ENCODE assay signal across 21 cellular contexts in genomic region chr3:195297446-195297845, GRCh38. TPM values are rescaled to one million over a fixed set of nuclear protein-coding genes. Genes with fewer than 3 reads are reported as not detected.
A peak's percentile ranks its signal among the peaks of the same experiment; 100 is the strongest.
DNase-seq lines count a peak whose midpoint lies in the region; ATAC-seq and TF ChIP-seq lines count a peak whose summit lies in the region.
"Had no signal": no experiment of that assay in that cellular context is flagged by ENCODE, and none has a peak within 500 bp of the region (broad histone marks: within the 10 kb centered on the region; RNA-seq: fewer than 3 reads in every experiment).

No MANE protein-coding gene starts in this region.

- no peak overlapping the region for H2BK15ac ChIP-seq in mesendoderm (replicated peaks; ENCODE audit: low read depth)

- no peaks in the 10 kb centered on the region for H3K4me1 ChIP-seq in mesendoderm (ENCODE audit: control insufficient read depth, low read depth, low read length)
- H3K4me1 ChIP-seq in colonic mucosa: no peaks in the 10 kb centered on the region
- H3K4me1 ChIP-seq: HAP-1, parathyroid adenoma, Peyer's patch had no signal

- no peak overlapping the region for H3K4me2 ChIP-seq in mesendoderm (ENCODE audit: low read length)

- no peak overlapping the region for H2AK5ac ChIP-seq in mesendoderm (ENCODE audit: low read length)

- H3K27me3 Mint-ChIP-seq in activated T-helper 2 cell treated with anti-CD3 and anti-CD28 coated beads, Interferon-gamma antibody, Interleukin-2, Interleukin-4, amounts not matched to agents 10 μg/mL and 5 μg/mL and 100 μg/mL, durations not matched to agents 14 hours and 24 hours and 36 hours (ENCODE audit: low read depth): no peaks in the 10 kb centered on the region
- H3K27me3 Mint-ChIP-seq: type B pancreatic cell had no signal

- no peak overlapping the region for H3K4me3 ChIP-seq in mesendoderm (ENCODE audit: low read length)
- H3K4me3 ChIP-seq in colonic mucosa: no peak overlapping the region
- H3K4me3 ChIP-seq: HAP-1, Peyer's patch, SK-N-MC had no signal

- intact Hi-C loops in activated T-helper 2 cell treated with anti-CD3 and anti-CD28 coated beads, Interferon-gamma antibody, Interleukin-2, Interleukin-4, amounts not matched to agents 10 μg/mL and 5 μg/mL and 100 μg/mL, durations not matched to agents 14 hours and 24 hours and 36 hours (cut with micrococcal nuclease): no loop called here
- intact Hi-C loops in colonic mucosa (cut with DNase I): no loop called here

- H3K9ac ChIP-seq in mesendoderm (ENCODE audit: low read length) (no peak overlapping the region), colonic mucosa (ENCODE audit: low read depth in 2 of 2, low read length in 2 of 2) (no peak overlapping the region)
- H3K9ac ChIP-seq: parathyroid adenoma had no signal

- peaks cover 45% of the 10 kb centered on the region for H3K36me3 Mint-ChIP-seq in activated T-helper 2 cell treated with anti-CD3 and anti-CD28 coated beads, Interferon-gamma antibody, Interleukin-2, Interleukin-4, amounts not matched to agents 10 μg/mL and 5 μg/mL and 100 μg/mL, durations not matched to agents 14 hours and 24 hours and 36 hours (ENCODE audit: low read depth)

- no peak overlapping the region for H3K4me3 Mint-ChIP-seq in activated T-helper 2 cell treated with anti-CD3 and anti-CD28 coated beads, Interferon-gamma antibody, Interleukin-2, Interleukin-4, amounts not matched to agents 10 μg/mL and 5 μg/mL and 100 μg/mL, durations not matched to agents 14 hours and 24 hours and 36 hours (ENCODE audit: low read depth)
- H3K4me3 Mint-ChIP-seq: type B pancreatic cell had no signal

- H3K23ac ChIP-seq in mesendoderm (ENCODE audit: low read length): no peak overlapping the region

- DNase-seq in NCI-H146 (lab: John Stamatoyannopoulos, UW) (peak; percentile 7), NCI-H146 treated with DMSO at 0.1 percent for 48 hours (lab: John Stamatoyannopoulos, UW; ENCODE audit: unreplicated experiment) (no peak), mesendoderm (peak; percentile 64), colonic mucosa (no peak)
- DNase-seq in activated T-helper 2 cell treated with anti-CD3 and anti-CD28 coated beads, Interferon-gamma antibody, Interleukin-2, Interleukin-4, amounts not matched to agents 10 μg/mL and 5 μg/mL and 100 μg/mL, durations not matched to agents 14 hours and 24 hours and 36 hours (ENCODE audit: low spot score): no peak
- DNase-seq: dermis blood vessel endothelial cell, foreskin fibroblast, hippocampal formation, NCI-H187 treated with DMSO at 0.1 percent for 48 hours, Peyer's patch, T1000 had no signal

- no peak for TF ChIP-seq CTCF in colonic mucosa (IDR thresholded peaks at IDR 0.05)

- no peaks in the 10 kb centered on the region for H3K9me3 Mint-ChIP-seq in activated T-helper 2 cell treated with anti-CD3 and anti-CD28 coated beads, Interferon-gamma antibody, Interleukin-2, Interleukin-4, amounts not matched to agents 10 μg/mL and 5 μg/mL and 100 μg/mL, durations not matched to agents 14 hours and 24 hours and 36 hours
- H3K9me3 Mint-ChIP-seq: type B pancreatic cell had no signal

- no peaks in the 10 kb centered on the region for H3K9me3 ChIP-seq in colonic mucosa
- H3K9me3 ChIP-seq: HAP-1, Peyer's patch had no signal

- no peak overlapping the region for H3K4ac ChIP-seq in mesendoderm (ENCODE audit: low read depth, low read length)

- no peak overlapping the region for H2BK120ac ChIP-seq in mesendoderm (ENCODE audit: low read depth, low read length)

- H4K5ac ChIP-seq in mesendoderm (ENCODE audit: low read length): no peak overlapping the region

- ATAC-seq in GM19324 (IDR thresholded peaks at IDR 0.05; ENCODE audit: low FRiP score, unreplicated experiment) (peak; percentile 73), HG02981 (IDR thresholded peaks at IDR 0.05; ENCODE audit: unreplicated experiment) (peak; percentile 48), HG03442 (IDR thresholded peaks at IDR 0.05; ENCODE audit: unreplicated experiment) (no peak)
- ATAC-seq: activated CD4-positive, CD25-positive, alpha-beta regulatory T cell treated with anti-CD3 and anti-CD28 coated beads, Interleukin-2, amount 50 U/mL, for 24 hours had no signal

- H4K8ac ChIP-seq in mesendoderm (ENCODE audit: low read depth, low read length): no peak overlapping the region

- no peak overlapping the region for H2BK5ac ChIP-seq in mesendoderm (ENCODE audit: low read length)

- no peak overlapping the region for H3K18ac ChIP-seq in mesendoderm (ENCODE audit: low read length)

- H3K27ac ChIP-seq in mesendoderm (ENCODE audit: low read depth, low read length) (no peak overlapping the region), colonic mucosa (no peak overlapping the region)
- H3K27ac ChIP-seq: 22Rv1, epithelial cell of prostate, parathyroid adenoma, Peyer's patch, SK-N-MC had no signal

- no peaks in the 10 kb centered on the region for H3K79me2 ChIP-seq in mesendoderm (ENCODE audit: control insufficient read depth, insufficient read depth, low read length)
- H3K79me2 ChIP-seq: parathyroid adenoma had no signal

- H3K4me1 Mint-ChIP-seq in activated T-helper 2 cell treated with anti-CD3 and anti-CD28 coated beads, Interferon-gamma antibody, Interleukin-2, Interleukin-4, amounts not matched to agents 10 μg/mL and 5 μg/mL and 100 μg/mL, durations not matched to agents 14 hours and 24 hours and 36 hours (ENCODE audit: low read depth): peaks cover 6% of the 10 kb centered on the region

- H3K36me3 ChIP-seq in mesendoderm (ENCODE audit: control insufficient read depth, insufficient read depth, low read length) (no peaks in the 10 kb centered on the region), colonic mucosa (no peaks in the 10 kb centered on the region)
- H3K36me3 ChIP-seq: HAP-1 had no signal

- H3K27me3 ChIP-seq in mesendoderm (ENCODE audit: insufficient read depth, low read length, poor library complexity) (no peaks in the 10 kb centered on the region), colonic mucosa (no peaks in the 10 kb centered on the region)
- H3K27me3 ChIP-seq: Peyer's patch had no signal

- no peaks in the 10 kb centered on the region for H3K79me1 ChIP-seq in mesendoderm (ENCODE audit: low read length)

- H3K56ac ChIP-seq in mesendoderm (ENCODE audit: low read length): no peak overlapping the region

- no peak overlapping the region for H3K27ac Mint-ChIP-seq in activated T-helper 2 cell treated with anti-CD3 and anti-CD28 coated beads, Interferon-gamma antibody, Interleukin-2, Interleukin-4, amounts not matched to agents 10 μg/mL and 5 μg/mL and 100 μg/mL, durations not matched to agents 14 hours and 24 hours and 36 hours
- H3K27ac Mint-ChIP-seq: type B pancreatic cell had no signal

RNA-seq across cellular contexts. Expression of gene XXYLT1, which starts 26.5 kb away (rescaled TPM):
- polyA plus RNA-seq in mesendoderm (2013, experiment 1 of 2): 23.7 TPM
- 23.4 TPM for polyA plus RNA-seq in mesendoderm (2013, experiment 2 of 2)
- 15.8 and 16.1 TPM in 2 replicates for total RNA-seq in activated T-helper 2 cell treated with anti-CD3 and anti-CD28 coated beads, Interferon-gamma antibody, Interleukin-2, Interleukin-4, amounts not matched to agents 10 μg/mL and 5 μg/mL and 100 μg/mL, durations not matched to agents 14 hours and 24 hours and 36 hours
- total RNA-seq in colonic mucosa: 10 to 100 TPM in 1 of 2 donors, 1 to 10 TPM in 1; 8.3 to 10.9 TPM

Comparison
In these comparisons a context has a peak if more than half of its experiments do, and no peak if none do; other contexts are left out.
1. DNase-seq: peak in NCI-H146 (single experiment) and mesendoderm (single experiment); none in NCI-H146 treated with DMSO at 0.1 percent for 48 hours (single experiment), activated T-helper 2 cell treated with anti-CD3 and anti-CD28 coated beads, Interferon-gamma antibody, Interleukin-2, Interleukin-4, amounts not matched to agents 10 μg/mL and 5 μg/mL and 100 μg/mL, durations not matched to agents 14 hours and 24 hours and 36 hours (single experiment) and colonic mucosa (single experiment).